ENCODE assay signal across 32 cellular contexts in the genomic region with DNA sequence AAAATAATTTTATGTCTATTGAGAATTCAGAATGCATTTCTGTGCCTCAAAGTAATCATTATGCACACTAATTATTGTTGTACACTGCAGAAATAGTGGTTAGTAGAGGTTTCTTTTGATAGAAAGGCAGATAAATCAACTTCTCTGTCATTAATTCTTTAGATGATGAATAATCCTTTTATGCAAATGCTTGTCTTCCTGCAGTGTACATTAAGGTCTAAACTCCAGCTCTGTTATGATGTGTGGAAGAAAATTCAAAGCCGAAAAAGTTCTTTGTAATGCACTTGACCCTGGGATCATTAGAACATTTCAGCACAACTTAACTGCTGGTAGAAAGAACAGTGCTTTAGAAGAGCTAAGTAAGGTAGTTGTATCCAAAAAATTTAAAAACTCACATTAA.
"Had no signal": no experiment of that assay in that cellular context is flagged by ENCODE, and none has a peak within 500 bp of the region (broad histone marks: within the 10 kb centered on the region; RNA-seq: fewer than 3 reads in every experiment).

No MANE protein-coding gene starts in this region.

- H3K36me3 Mint-ChIP-seq: activated naive CD8-positive, alpha-beta T cell; brain had no signal

- H3K27ac Mint-ChIP-seq: activated CD4-positive, alpha-beta memory T cell treated with anti-CD3 and anti-CD28 coated beads, Interleukin-2, amount 10 ng/mL, durations not matched to agents 7 days and 5 days; activated CD4-positive, alpha-beta T cell treated with anti-CD3 and anti-CD28 coated beads, Interleukin-2, amount 10 ng/mL, durations not matched to agents 7 days and 5 days; activated naive CD8-positive, alpha-beta T cell; activated T-cell treated with anti-CD3 and anti-CD28 coated beads, Interleukin-2, amount 50 U/mL, for 24 hours; activated T-cell treated with anti-CD3 and anti-CD28 coated beads, Interleukin-2, amount 50 U/mL, for 72 hours; dendritic cell treated with granulocyte-macrophage colony-stimulating factor and Interleukin-4, amounts not matched to agents 40 ng/mL and 50 ng/mL, for 4 days; endodermal cell had no signal

- H3K9me3 ChIP-seq: breast epithelium, esophagus squamous epithelium, heart left ventricle had no signal

- DNase-seq: activated CD4-positive, alpha-beta memory T cell treated with anti-CD3 and anti-CD28 coated beads, Interleukin-2, amount 10 ng/mL, durations not matched to agents 7 days and 5 days; activated CD4-positive, alpha-beta T cell treated with anti-CD3 and anti-CD28 coated beads for 4 hours; activated CD4-positive, alpha-beta T cell treated with anti-CD3 and anti-CD28 coated beads, Interleukin-2, amount 10 ng/mL, durations not matched to agents 7 days and 5 days; activated CD4-positive, alpha-beta T cell treated with anti-CD3 and anti-CD28 coated beads, Interleukin-2, amount 50 U/mL, for 4 hours; activated CD4-positive, CD25-positive, alpha-beta regulatory T cell; activated CD4-positive, CD25-positive, alpha-beta regulatory T cell treated with anti-CD3 and anti-CD28 coated beads, Interleukin-2, amount 50 U/mL, for 72 hours; activated CD8-positive, alpha-beta memory T cell treated with anti-CD3 and anti-CD28 coated beads, Interleukin-2, amount 50 U/mL, for 48 hours; activated effector memory CD4-positive, alpha-beta T cell treated with Interleukin-2 at 50 U/mL for 16 hours; activated gamma-delta T cell treated with Interleukin-2 at 50 U/mL for 16 hours; activated naive CD4-positive, alpha-beta T cell treated with anti-CD3 and anti-CD28 coated beads, Interleukin-2, amount 50 U/mL, for 16 hours; activated naive CD4-positive, alpha-beta T cell treated with Interleukin-2 at 50 U/mL for 16 hours; activated T-cell treated with anti-CD3 and anti-CD28 coated beads for 4 hours; activated T-cell treated with anti-CD3 and anti-CD28 coated beads, Interleukin-2, amount 50 U/mL, for 24 hours; activated T-cell treated with anti-CD3 and anti-CD28 coated beads, Interleukin-2, amount 50 U/mL, for 72 hours; amniotic stem cell; anterior cingulate cortex; dorsolateral prefrontal cortex; effector memory CD4-positive, alpha-beta T cell; endodermal cell; esophagus squamous epithelium; foreskin melanocyte; glutamatergic neuron; heart left ventricle; hypothalamus; T-helper 2 cell had no signal

- H3K9me3 Mint-ChIP-seq: activated CD4-positive, alpha-beta memory T cell treated with anti-CD3 and anti-CD28 coated beads, Interleukin-2, amount 10 ng/mL, durations not matched to agents 7 days and 5 days; activated CD4-positive, alpha-beta T cell treated with anti-CD3 and anti-CD28 coated beads, Interleukin-2, amount 10 ng/mL, durations not matched to agents 7 days and 5 days; activated T-cell treated with anti-CD3 and anti-CD28 coated beads, Interleukin-2, amount 50 U/mL, for 24 hours; dendritic cell treated with granulocyte-macrophage colony-stimulating factor and Interleukin-4, amounts not matched to agents 40 ng/mL and 50 ng/mL, for 4 days; endodermal cell had no signal

- H3K27ac ChIP-seq: breast epithelium, cardiac muscle cell, coronary artery, dorsolateral prefrontal cortex, esophagus squamous epithelium, heart left ventricle had no signal

- H3K36me3 ChIP-seq: breast epithelium, cardiac muscle cell, esophagus squamous epithelium, heart left ventricle had no signal

- H3K27me3 Mint-ChIP-seq: activated CD4-positive, alpha-beta memory T cell treated with anti-CD3 and anti-CD28 coated beads, Interleukin-2, amount 10 ng/mL, durations not matched to agents 7 days and 5 days; activated CD4-positive, alpha-beta T cell treated with anti-CD3 and anti-CD28 coated beads, Interleukin-2, amount 10 ng/mL, durations not matched to agents 7 days and 5 days; activated naive CD8-positive, alpha-beta T cell; activated T-cell treated with anti-CD3 and anti-CD28 coated beads, Interleukin-2, amount 50 U/mL, for 24 hours; brain; central memory CD8-positive, alpha-beta T cell; dendritic cell treated with granulocyte-macrophage colony-stimulating factor and Interleukin-4, amounts not matched to agents 40 ng/mL and 50 ng/mL, for 4 days had no signal

- H3K27me3 ChIP-seq: breast epithelium, cardiac muscle cell, dorsolateral prefrontal cortex, esophagus squamous epithelium, heart left ventricle had no signal

- H3K4me3 Mint-ChIP-seq: activated CD4-positive, alpha-beta memory T cell treated with anti-CD3 and anti-CD28 coated beads, Interleukin-2, amount 10 ng/mL, durations not matched to agents 7 days and 5 days; activated CD4-positive, alpha-beta T cell treated with anti-CD3 and anti-CD28 coated beads, Interleukin-2, amount 10 ng/mL, durations not matched to agents 7 days and 5 days; activated naive CD8-positive, alpha-beta T cell; activated T-cell treated with anti-CD3 and anti-CD28 coated beads, Interleukin-2, amount 50 U/mL, for 24 hours; activated T-cell treated with anti-CD3 and anti-CD28 coated beads, Interleukin-2, amount 50 U/mL, for 72 hours; central memory CD8-positive, alpha-beta T cell; dendritic cell treated with granulocyte-macrophage colony-stimulating factor and Interleukin-4, amounts not matched to agents 40 ng/mL and 50 ng/mL, for 4 days; endodermal cell had no signal

- H3K4me3 ChIP-seq: breast epithelium, cardiac muscle cell, coronary artery, dorsolateral prefrontal cortex, esophagus squamous epithelium, heart left ventricle had no signal

- H3K4me1 ChIP-seq: breast epithelium, esophagus squamous epithelium, heart left ventricle had no signal

- ATAC-seq: heart left ventricle had no signal

- H3K4me1 Mint-ChIP-seq: activated CD4-positive, alpha-beta memory T cell treated with anti-CD3 and anti-CD28 coated beads, Interleukin-2, amount 10 ng/mL, durations not matched to agents 7 days and 5 days; activated CD4-positive, alpha-beta T cell treated with anti-CD3 and anti-CD28 coated beads, Interleukin-2, amount 10 ng/mL, durations not matched to agents 7 days and 5 days; central memory CD8-positive, alpha-beta T cell had no signal
